ENCODE assay signal across 8 cellular contexts in the genomic region with DNA sequence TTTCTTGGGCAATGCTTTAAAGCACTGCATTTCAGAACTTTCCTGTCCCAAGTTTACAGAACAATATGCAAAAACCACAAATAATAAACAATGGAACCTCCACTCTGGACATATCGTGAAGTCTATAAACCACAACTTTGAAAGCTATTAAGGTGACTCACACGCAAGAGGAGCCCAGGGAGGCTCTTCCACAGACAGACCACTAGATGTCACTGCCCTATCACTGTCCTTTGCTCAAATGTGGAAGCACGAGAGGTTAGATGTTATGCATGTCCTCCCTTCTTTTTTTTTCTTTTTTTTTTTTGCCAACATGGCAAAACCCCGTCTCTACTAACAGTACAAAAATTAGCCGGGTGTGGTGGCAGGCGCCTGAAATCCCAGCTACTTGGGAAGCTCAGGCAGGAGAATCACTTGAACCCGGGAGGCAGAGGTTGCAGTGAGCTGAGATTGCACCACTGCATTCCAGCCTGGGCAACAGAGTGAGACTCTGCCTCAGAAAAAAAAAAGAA.
A peak's percentile ranks its signal among the peaks of the same experiment; 100 is the strongest.
DNase-seq lines count a peak whose midpoint lies in the region; ATAC-seq and TF ChIP-seq lines count a peak whose summit lies in the region.
"Not testable (repeated sequence)": the region's sequence is repeated elsewhere in the genome, so short reads cannot be mapped to it uniquely, and the experiment has no call there.

No MANE protein-coding gene starts in this region.

- peak; percentile 72 for ATAC-seq in GM18868 (IDR thresholded peaks at IDR 0.05; ENCODE audit: unreplicated experiment)
- peak; percentile 76 for ATAC-seq in HG03045 (IDR thresholded peaks at IDR 0.05; ENCODE audit: unreplicated experiment)
- peak; percentile 82 to 92 (median 86) for ATAC-seq in T-cell (replicated peaks in 1 of 4)
- ATAC-seq in left cardiac atrium = peak; percentile 98

- CTCF ChIA-PET in T-cell (lab: Charles Lee) = interaction anchor here (0.6 to 2.8 kb wide), 27 partner anchors 16 to 1357 kb away, joined by 3 to 11 read pairs (median 4); no protein-coding TSS in a partner anchor

- TF ChIP-seq CTCF in AG09309 (IDR thresholded peaks at IDR 0.05; ENCODE audit: control insufficient read depth, insufficient read depth, low read depth, low read length, missing control alignments) = peak; percentile 93

- H3K27me3 Mint-ChIP-seq in T-cell = peaks cover 0 to 13% of the 10 kb centered on the region in 2 donors

- not testable (repeated sequence) for H3K36me3 Mint-ChIP-seq in T-cell

- H3K9me3 Mint-ChIP-seq in T-cell = not testable (repeated sequence)

- not testable (repeated sequence) for H3K27ac Mint-ChIP-seq in T-cell

- POLR2A ChIA-PET in T-cell (lab: Charles Lee) = interaction anchor here in 1 of 2 donors (0.7 kb wide), 2 partner anchors 8 to 1273 kb away, joined by 3 to 5 read pairs; no protein-coding TSS in a partner anchor

- H3K4me3 ChIP-seq in AG09309 (ENCODE audit: control insufficient read depth, low read depth, low read length) = not testable (repeated sequence)

- DNase-seq in AG09309 (ENCODE audit: low read depth) = peak; percentile 86
- peak; percentile 31 to 70 for DNase-seq in NCI-H1930 (lab: John Stamatoyannopoulos, UW)
- peak in 33 of 34 experiments; percentile 5 to 54 (median 27) for DNase-seq in T-cell
- peak in 41 of 58 donors; percentile 4 to 75 (median 21) for DNase-seq in anterior cingulate cortex (lab: John Stamatoyannopoulos, UW)
- DNase-seq in left cardiac atrium = peak; percentile 43
- DNase-seq in renal cortical epithelial cell (ENCODE audit: low read depth) = peak; percentile 88

- H3K4me3 Mint-ChIP-seq in T-cell = not testable (repeated sequence)

- intact Hi-C loops in left cardiac atrium (cut with DNase I) = loop anchor here in 1 of 2 donors (1.0 kb wide), 1 partner anchor 233 kb away; no protein-coding TSS in a partner anchor

- H3K4me1 Mint-ChIP-seq in T-cell = not testable (repeated sequence)

Comparison
In these comparisons a context has a peak if more than half of its experiments do, and no peak if none do; other contexts are left out.
1. DNase-seq: peak in every context shown above with its lines; median percentile 88 in renal cortical epithelial cell; 86 in AG09309; 50 in NCI-H1930; 43 in left cardiac atrium; 27 in T-cell; 21 in anterior cingulate cortex.